ENCODE assay signal across 1 cellular context in genomic region chr2:54077088-54077900, GRCh38.
TF ChIP-seq lines count a peak whose summit lies in the region.

No MANE protein-coding gene starts in this region.

TF ChIP-seq in K562, 482 proteins besides CTCF, POLR2A, EP300 and RAD21 (continued from another document and continues in another):
- TF ChIP-seq CHD7 (IDR thresholded peaks at IDR 0.05; ENCODE audit: low read depth, low read length) = no peak
- TF ChIP-seq CREM (IDR thresholded peaks at IDR 0.05; ENCODE audit: low read depth) = peak; percentile 51
- TF ChIP-seq TOE1 (IDR thresholded peaks at IDR 0.05; ENCODE audit: borderline replicate concordance) = peak; percentile 43; the same call in 1 of the 2 replicates
- TF ChIP-seq TOE1 (CRISPR knock-in tag; IDR thresholded peaks at IDR 0.05; ENCODE audit: borderline replicate concordance, low read depth) = no peak
- peak; percentile 31 for TF ChIP-seq CCNT2 (IDR thresholded peaks at IDR 0.05; ENCODE audit: borderline replicate concordance, extremely low read depth, insufficient read length, low read depth, low read length)
- peak in 1 of 2 experiments; percentile 87; a peak in 2 of 4 replicates for TF ChIP-seq ZMIZ1 (IDR thresholded peaks at IDR 0.05; ENCODE audit: low read depth in 2 of 2, low read length in 2 of 2)
- TF ChIP-seq HINFP (tag; conservative IDR thresholded peaks at IDR 0.05; ENCODE audit: low read depth) = no peak
- peak; percentile 54 for TF ChIP-seq MYBL2 (IDR thresholded peaks at IDR 0.05; ENCODE audit: low read depth)
- no peak for TF ChIP-seq MYBL2 (CRISPR knock-in tag; IDR thresholded peaks at IDR 0.05; ENCODE audit: borderline replicate concordance)
- TF ChIP-seq ZNF124 (CRISPR knock-in tag; IDR thresholded peaks at IDR 0.05) = no peak
- TF ChIP-seq BHLHE40 (IDR thresholded peaks at IDR 0.05; ENCODE audit: low read length) = 0 out of 2 replicates have a peak, but pooled peaks have one; percentile 37
- 0 out of 2 replicates have a peak, but pooled peaks have one; percentile 61 for TF ChIP-seq ZNF584 (CRISPR knock-in tag; IDR thresholded peaks at IDR 0.05; ENCODE audit: low read depth)
- TF ChIP-seq NR2C2 (CRISPR knock-in tag; IDR thresholded peaks at IDR 0.05) = no peak
- peak; percentile 39; the same call in 1 of the 2 replicates for TF ChIP-seq NR2C2 (tag; IDR thresholded peaks at IDR 0.05)
- TF ChIP-seq MTA1 (IDR thresholded peaks at IDR 0.05; ENCODE audit: borderline replicate concordance) = 0 out of 2 replicates have a peak, but pooled peaks have one; percentile 42
- TF ChIP-seq DMBX1 (CRISPR knock-in tag; IDR thresholded peaks at IDR 0.05; ENCODE audit: borderline replicate concordance) = peak; percentile 55
- TF ChIP-seq ELF2 (CRISPR knock-in tag; IDR thresholded peaks at IDR 0.05) = peak; percentile 39; the same call in 1 of the 2 replicates
- no peak for TF ChIP-seq RREB1 (CRISPR knock-in tag; IDR thresholded peaks at IDR 0.05)
- peak in 1 of 2 experiments; percentile 55; a peak in 2 of 4 replicates for TF ChIP-seq MAZ (CRISPR knock-in tag; conservative IDR thresholded peaks at IDR 0.05 in 1 of 2, IDR thresholded peaks at IDR 0.05 in 1 of 2)
- TF ChIP-seq RBM14 (IDR thresholded peaks at IDR 0.05; ENCODE audit: borderline replicate concordance, insufficient read depth, low read depth, low read length) = no peak
- TF ChIP-seq GABPA (tag; conservative IDR thresholded peaks at IDR 0.05; ENCODE audit: low read depth) = peak; percentile 65
- peak; percentile 50 for TF ChIP-seq HDAC3 (IDR thresholded peaks at IDR 0.05; ENCODE audit: borderline replicate concordance, partially characterized antibody)
- TF ChIP-seq ZNF384 (IDR thresholded peaks at IDR 0.05; ENCODE audit: low read depth, low read length) = peak; percentile 37; the same call in 1 of the 2 replicates
- TF ChIP-seq MLLT1 (IDR thresholded peaks at IDR 0.05) = peak in 1 of 2 experiments; percentile 74; a peak in 2 of 4 replicates
- TF ChIP-seq RFX7 (CRISPR knock-in tag; IDR thresholded peaks at IDR 0.05) = no peak
- TF ChIP-seq NFRKB (IDR thresholded peaks at IDR 0.05; ENCODE audit: low read depth) = peak; percentile 25; the same call in 1 of the 2 replicates
- TF ChIP-seq MEIS2 (IDR thresholded peaks at IDR 0.05; ENCODE audit: partially characterized antibody) = peak; percentile 73
- peak; percentile 91 for TF ChIP-seq MTA3 (IDR thresholded peaks at IDR 0.05; ENCODE audit: borderline replicate concordance)
- TF ChIP-seq CAMTA2 (CRISPR knock-in tag; conservative IDR thresholded peaks at IDR 0.05) = 0 out of 2 replicates have a peak, but pooled peaks have one; percentile 37
- TF ChIP-seq CBFA2T3 (IDR thresholded peaks at IDR 0.05) = peak; percentile 98
- 0 out of 2 replicates have a peak, but pooled peaks have one; percentile 61 for TF ChIP-seq RUNX1 (IDR thresholded peaks at IDR 0.05; ENCODE audit: low read depth)
- no peak for TF ChIP-seq THAP7 (CRISPR knock-in tag; IDR thresholded peaks at IDR 0.05)
